ENCODE assay signal across 1 cellular context in genomic region chr1:93567255-93567918, GRCh38.
A peak's percentile ranks its signal among the peaks of the same experiment; 100 is the strongest.
TF ChIP-seq lines count a peak whose summit lies in the region.

No MANE protein-coding gene starts in this region.

TF ChIP-seq in HepG2, 621 proteins besides CTCF, POLR2A, EP300 and RAD21 (continued from another document):
- TF ChIP-seq, protein P1, sequence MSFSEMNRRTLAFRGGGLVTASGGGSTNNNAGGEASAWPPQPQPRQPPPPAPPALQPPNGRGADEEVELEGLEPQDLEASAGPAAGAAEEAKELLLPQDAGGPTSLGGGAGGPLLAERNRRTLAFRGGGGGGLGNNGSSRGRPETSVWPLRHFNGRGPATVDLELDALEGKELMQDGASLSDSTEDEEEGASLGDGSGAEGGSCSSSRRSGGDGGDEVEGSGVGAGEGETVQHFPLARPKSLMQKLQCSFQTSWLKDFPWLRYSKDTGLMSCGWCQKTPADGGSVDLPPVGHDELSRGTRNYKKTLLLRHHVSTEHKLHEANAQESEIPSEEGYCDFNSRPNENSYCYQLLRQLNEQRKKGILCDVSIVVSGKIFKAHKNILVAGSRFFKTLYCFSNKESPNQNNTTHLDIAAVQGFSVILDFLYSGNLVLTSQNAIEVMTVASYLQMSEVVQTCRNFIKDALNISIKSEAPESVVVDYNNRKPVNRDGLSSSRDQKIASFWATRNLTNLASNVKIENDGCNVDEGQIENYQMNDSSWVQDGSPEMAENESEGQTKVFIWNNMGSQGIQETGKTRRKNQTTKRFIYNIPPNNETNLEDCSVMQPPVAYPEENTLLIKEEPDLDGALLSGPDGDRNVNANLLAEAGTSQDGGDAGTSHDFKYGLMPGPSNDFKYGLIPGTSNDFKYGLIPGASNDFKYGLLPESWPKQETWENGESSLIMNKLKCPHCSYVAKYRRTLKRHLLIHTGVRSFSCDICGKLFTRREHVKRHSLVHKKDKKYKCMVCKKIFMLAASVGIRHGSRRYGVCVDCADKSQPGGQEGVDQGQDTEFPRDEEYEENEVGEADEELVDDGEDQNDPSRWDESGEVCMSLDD (CRISPR knock-in tag; IDR thresholded peaks at IDR 0.05; ENCODE audit: borderline replicate concordance): no peak
- TF ChIP-seq ZNF550 (CRISPR knock-in tag; IDR thresholded peaks at IDR 0.05; ENCODE audit: borderline replicate concordance) (no peak), TCF7L2 (IDR thresholded peaks at IDR 0.05; ENCODE audit: low read depth, low read length) (no peak), ZNF776 (CRISPR knock-in tag; IDR thresholded peaks at IDR 0.05) (no peak), SMC3 (IDR thresholded peaks at IDR 0.05; ENCODE audit: low read length) (no peak), ZNF558 (CRISPR knock-in tag; IDR thresholded peaks at IDR 0.05; ENCODE audit: borderline replicate concordance) (no peak), ZNF12 (CRISPR knock-in tag; IDR thresholded peaks at IDR 0.05) (peak; percentile 89), ZNF136 (CRISPR knock-in tag; IDR thresholded peaks at IDR 0.05; ENCODE audit: low read depth) (no peak), ZNF674 (CRISPR knock-in tag; IDR thresholded peaks at IDR 0.05; ENCODE audit: low read depth) (no peak), ZNF766 (CRISPR knock-in tag; IDR thresholded peaks at IDR 0.05; ENCODE audit: borderline replicate concordance) (no peak), CBX1 (IDR thresholded peaks at IDR 0.05; ENCODE audit: low read depth) (no peak), ZNF383 (CRISPR knock-in tag; IDR thresholded peaks at IDR 0.05; ENCODE audit: borderline replicate concordance) (no peak), ZBTB46 (CRISPR knock-in tag; IDR thresholded peaks at IDR 0.05; ENCODE audit: borderline replicate concordance) (no peak), SAP130 (CRISPR knock-in tag; IDR thresholded peaks at IDR 0.05; ENCODE audit: low read depth) (peak; percentile 46; the same call in 1 of the 2 replicates), GRHL1 (CRISPR knock-in tag; conservative IDR thresholded peaks at IDR 0.05) (no peak), MAFG (CRISPR knock-in tag; IDR thresholded peaks at IDR 0.05) (no peak), HES4 (CRISPR knock-in tag; IDR thresholded peaks at IDR 0.05; ENCODE audit: borderline replicate concordance) (no peak), AHDC1 (CRISPR knock-in tag; IDR thresholded peaks at IDR 0.05; ENCODE audit: borderline replicate concordance) (no peak)
- TF ChIP-seq, protein P2, sequence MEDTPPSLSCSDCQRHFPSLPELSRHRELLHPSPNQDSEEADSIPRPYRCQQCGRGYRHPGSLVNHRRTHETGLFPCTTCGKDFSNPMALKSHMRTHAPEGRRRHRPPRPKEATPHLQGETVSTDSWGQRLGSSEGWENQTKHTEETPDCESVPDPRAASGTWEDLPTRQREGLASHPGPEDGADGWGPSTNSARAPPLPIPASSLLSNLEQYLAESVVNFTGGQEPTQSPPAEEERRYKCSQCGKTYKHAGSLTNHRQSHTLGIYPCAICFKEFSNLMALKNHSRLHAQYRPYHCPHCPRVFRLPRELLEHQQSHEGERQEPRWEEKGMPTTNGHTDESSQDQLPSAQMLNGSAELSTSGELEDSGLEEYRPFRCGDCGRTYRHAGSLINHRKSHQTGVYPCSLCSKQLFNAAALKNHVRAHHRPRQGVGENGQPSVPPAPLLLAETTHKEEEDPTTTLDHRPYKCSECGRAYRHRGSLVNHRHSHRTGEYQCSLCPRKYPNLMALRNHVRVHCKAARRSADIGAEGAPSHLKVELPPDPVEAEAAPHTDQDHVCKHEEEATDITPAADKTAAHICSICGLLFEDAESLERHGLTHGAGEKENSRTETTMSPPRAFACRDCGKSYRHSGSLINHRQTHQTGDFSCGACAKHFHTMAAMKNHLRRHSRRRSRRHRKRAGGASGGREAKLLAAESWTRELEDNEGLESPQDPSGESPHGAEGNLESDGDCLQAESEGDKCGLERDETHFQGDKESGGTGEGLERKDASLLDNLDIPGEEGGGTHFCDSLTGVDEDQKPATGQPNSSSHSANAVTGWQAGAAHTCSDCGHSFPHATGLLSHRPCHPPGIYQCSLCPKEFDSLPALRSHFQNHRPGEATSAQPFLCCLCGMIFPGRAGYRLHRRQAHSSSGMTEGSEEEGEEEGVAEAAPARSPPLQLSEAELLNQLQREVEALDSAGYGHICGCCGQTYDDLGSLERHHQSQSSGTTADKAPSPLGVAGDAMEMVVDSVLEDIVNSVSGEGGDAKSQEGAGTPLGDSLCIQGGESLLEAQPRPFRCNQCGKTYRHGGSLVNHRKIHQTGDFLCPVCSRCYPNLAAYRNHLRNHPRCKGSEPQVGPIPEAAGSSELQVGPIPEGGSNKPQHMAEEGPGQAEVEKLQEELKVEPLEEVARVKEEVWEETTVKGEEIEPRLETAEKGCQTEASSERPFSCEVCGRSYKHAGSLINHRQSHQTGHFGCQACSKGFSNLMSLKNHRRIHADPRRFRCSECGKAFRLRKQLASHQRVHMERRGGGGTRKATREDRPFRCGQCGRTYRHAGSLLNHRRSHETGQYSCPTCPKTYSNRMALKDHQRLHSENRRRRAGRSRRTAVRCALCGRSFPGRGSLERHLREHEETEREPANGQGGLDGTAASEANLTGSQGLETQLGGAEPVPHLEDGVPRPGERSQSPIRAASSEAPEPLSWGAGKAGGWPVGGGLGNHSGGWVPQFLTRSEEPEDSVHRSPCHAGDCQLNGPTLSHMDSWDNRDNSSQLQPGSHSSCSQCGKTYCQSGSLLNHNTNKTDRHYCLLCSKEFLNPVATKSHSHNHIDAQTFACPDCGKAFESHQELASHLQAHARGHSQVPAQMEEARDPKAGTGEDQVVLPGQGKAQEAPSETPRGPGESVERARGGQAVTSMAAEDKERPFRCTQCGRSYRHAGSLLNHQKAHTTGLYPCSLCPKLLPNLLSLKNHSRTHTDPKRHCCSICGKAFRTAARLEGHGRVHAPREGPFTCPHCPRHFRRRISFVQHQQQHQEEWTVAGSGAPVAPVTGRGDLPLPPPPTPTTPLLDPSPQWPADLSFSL (CRISPR knock-in tag; IDR thresholded peaks at IDR 0.05): no peak
